Comparison of ENCODE assay signal across 7 cellular contexts in genomic region chr3:38426798-38427426, GRCh38. TPM values are rescaled to one million over a fixed set of nuclear protein-coding genes. Genes with fewer than 3 reads are reported as not detected.
DNase-seq lines count a peak whose midpoint lies in the region; ATAC-seq and TF ChIP-seq lines count a peak whose summit lies in the region.
"Not testable (repeated sequence)": the region's sequence is repeated elsewhere in the genome, so short reads cannot be mapped to it uniquely, and the experiment has no call there.

No MANE protein-coding gene starts in this region.

- not testable (repeated sequence) for H3K79me2 ChIP-seq in DND-41 (ENCODE audit: insufficient read depth, low read length); MM.1S (ENCODE audit: low read length)

- not testable (repeated sequence) for H3F3A ChIP-seq in MM.1S (ENCODE audit: insufficient read depth, low read length)

- H3K9me2 ChIP-seq in MM.1S (replicated peaks; ENCODE audit: insufficient read depth, low read length) = not testable (repeated sequence)

- peaks cover 25% of the 10 kb centered on the region for H3K4me1 Mint-ChIP-seq in activated CD4-positive, alpha-beta T cell treated with anti-CD3 and anti-CD28 coated beads, Interleukin-2, amount 10 ng/mL, durations not matched to agents 24 days and 14 days
- H3K4me1 Mint-ChIP-seq in progenitor cell of endocrine pancreas (ENCODE audit: low read depth) = peaks cover 25% of the 10 kb centered on the region

- H3K4me3 Mint-ChIP-seq in activated CD4-positive, alpha-beta T cell treated with anti-CD3 and anti-CD28 coated beads, Interleukin-2, amount 10 ng/mL, durations not matched to agents 24 days and 14 days = peak overlapping the region; percentile 62
- not testable (repeated sequence) for H3K4me3 Mint-ChIP-seq in progenitor cell of endocrine pancreas (ENCODE audit: low read depth)

- H2AFZ ChIP-seq in DND-41 (ENCODE audit: low read depth, low read length); MM.1S (ENCODE audit: low read length): not testable (repeated sequence)

- not testable (repeated sequence) for H3K27ac Mint-ChIP-seq in activated CD4-positive, alpha-beta T cell treated with anti-CD3 and anti-CD28 coated beads, Interleukin-2, amount 10 ng/mL, durations not matched to agents 24 days and 14 days
- peak overlapping the region; percentile 91 for H3K27ac Mint-ChIP-seq in progenitor cell of endocrine pancreas

- intact Hi-C loops in activated CD4-positive, alpha-beta T cell treated with anti-CD3 and anti-CD28 coated beads, Interleukin-2, amount 10 ng/mL, durations not matched to agents 24 days and 14 days (cut with micrococcal nuclease); left colon (cut with DNase I, micrococcal nuclease): not testable (repeated sequence)

- not testable (repeated sequence) for H3K9me3 ChIP-seq in DND-41 (ENCODE audit: insufficient read depth, low read length, severe bottlenecking); MM.1S (replicated peaks; ENCODE audit: insufficient read depth, low read length)

- not testable (repeated sequence) for H3K27me3 ChIP-seq in DND-41 (ENCODE audit: insufficient read depth, low read length, poor library complexity); MM.1S (replicated peaks; ENCODE audit: insufficient read depth, low read length)

- not testable (repeated sequence) for H4K20me1 ChIP-seq in DND-41 (ENCODE audit: insufficient read depth, low read length); MM.1S (ENCODE audit: insufficient read depth, low read length)

- H3K36me3 ChIP-seq in DND-41 (ENCODE audit: insufficient read depth, low read length); MM.1S (replicated peaks; ENCODE audit: insufficient read depth, low read length): not testable (repeated sequence)

- peaks cover 17% of the 10 kb centered on the region for H3K9me3 Mint-ChIP-seq in activated CD4-positive, alpha-beta T cell treated with anti-CD3 and anti-CD28 coated beads, Interleukin-2, amount 10 ng/mL, durations not matched to agents 24 days and 14 days
- H3K9me3 Mint-ChIP-seq in progenitor cell of endocrine pancreas (ENCODE audit: low read depth) = peaks cover 15% of the 10 kb centered on the region

- peaks cover 18% of the 10 kb centered on the region for H3K4me1 ChIP-seq in DND-41 (ENCODE audit: insufficient read depth, low read length)
- not testable (repeated sequence) for H3K4me1 ChIP-seq in MM.1S (ENCODE audit: low read length)

- H3K4me3 ChIP-seq in DND-41 (ENCODE audit: low read depth in 1 of 2, low read length in 2 of 2); MM.1S (ENCODE audit: low read length): not testable (repeated sequence)

- not testable (repeated sequence) for H3K4me2 ChIP-seq in DND-41 (ENCODE audit: insufficient read depth, low read length)
- H3K4me2 ChIP-seq in MM.1S (ENCODE audit: low read depth, low read length) = peak overlapping the region; percentile 12; the same call in 1 of the 2 replicates

- TF ChIP-seq CTCF in DND-41 (IDR thresholded peaks at IDR 0.05; ENCODE audit: borderline replicate concordance, extremely low read depth, low read length, poor library complexity, severe bottlenecking); MM.1S (IDR thresholded peaks at IDR 0.05; ENCODE audit: low read length); progenitor cell of endocrine pancreas (IDR thresholded peaks at IDR 0.05; ENCODE audit: unreplicated experiment): not testable (repeated sequence)

- ATAC-seq in DND-41 (ENCODE audit: insufficient read depth, low read depth) = peak; percentile 100
- ATAC-seq in left colon = peak; percentile 68

- H3K36me3 Mint-ChIP-seq in activated CD4-positive, alpha-beta T cell treated with anti-CD3 and anti-CD28 coated beads, Interleukin-2, amount 10 ng/mL, durations not matched to agents 24 days and 14 days (ENCODE audit: low read depth); progenitor cell of endocrine pancreas (ENCODE audit: insufficient read depth): not testable (repeated sequence)

- H3K27me3 Mint-ChIP-seq in activated CD4-positive, alpha-beta T cell treated with anti-CD3 and anti-CD28 coated beads, Interleukin-2, amount 10 ng/mL, durations not matched to agents 24 days and 14 days; progenitor cell of endocrine pancreas: not testable (repeated sequence)

- not testable (repeated sequence) for H3K9ac ChIP-seq in DND-41 (ENCODE audit: low read depth, low read length); MM.1S (ENCODE audit: low read length)

- DNase-seq in DND-41 (peak; percentile 66), MM.1S (peak; percentile 25)
- peak; percentile 82 for DNase-seq in activated CD4-positive, alpha-beta T cell treated with anti-CD3 and anti-CD28 coated beads, Interleukin-2, amount 10 ng/mL, durations not matched to agents 24 days and 14 days
- DNase-seq in activated effector memory CD4-positive, alpha-beta T cell treated with Interleukin-2 at 50 U/mL for 16 hours = peak; percentile 17
- peak; percentile 29 for DNase-seq in central memory CD4-positive, alpha-beta T cell
- DNase-seq in left colon; progenitor cell of endocrine pancreas (ENCODE audit: low spot score, unreplicated experiment): not testable (repeated sequence)

- H3K27ac ChIP-seq in DND-41 (ENCODE audit: low read length) = peak overlapping the region; percentile 69
- not testable (repeated sequence) for H3K27ac ChIP-seq in MM.1S (ENCODE audit: low read length)

RNA-seq across cellular contexts. Expression of gene ACVR2B, which starts 26.8 kb away (rescaled TPM):
- total RNA-seq in activated CD4-positive, alpha-beta T cell treated with anti-CD3 and anti-CD28 coated beads, Interleukin-2, amount 10 ng/mL, durations not matched to agents 24 days and 14 days = 12.2 and 12.6 TPM in 2 replicates
- total RNA-seq in left colon (1 to 10 TPM; 5.2 to 7.1 TPM), progenitor cell of endocrine pancreas (77.6 and 83.9 TPM in 2 replicates)
